ENCODE assay signal across 18 cellular contexts in genomic region chr16:3702082-3702481, GRCh38. TPM values are rescaled to one million over a fixed set of nuclear protein-coding genes. Genes with fewer than 3 reads are reported as not detected.
DNase-seq lines count a peak whose midpoint lies in the region; ATAC-seq and TF ChIP-seq lines count a peak whose summit lies in the region.
"Had no signal": no experiment of that assay in that cellular context is flagged by ENCODE, and none has a peak within 500 bp of the region (broad histone marks: within the 10 kb centered on the region; RNA-seq: fewer than 3 reads in every experiment).

No MANE protein-coding gene starts in this region.

- H3K9me3 Mint-ChIP-seq in MCF 10A (ENCODE audit: unreplicated experiment): no peaks in the 10 kb centered on the region
- no peaks in the 10 kb centered on the region for H3K9me3 Mint-ChIP-seq in endothelial cell (ENCODE audit: unreplicated experiment)
- H3K9me3 Mint-ChIP-seq in nephron progenitor cell: no peaks in the 10 kb centered on the region
- H3K9me3 Mint-ChIP-seq: CD4-positive, CD25-positive, alpha-beta regulatory T cell; CD8-positive, alpha-beta T cell had no signal

- no peaks in the 10 kb centered on the region for H3K9me2 ChIP-seq in PC-3 (replicated peaks; ENCODE audit: low read length)

- ATAC-seq in PC-3: no peak
- ATAC-seq: A549; CD8-positive, alpha-beta T cell had no signal

- no peak overlapping the region for H3K4me2 ChIP-seq in PC-3 (ENCODE audit: low read length)
- H3K4me2 ChIP-seq: A549 had no signal

- CTCF ChIA-PET in MCF 10A (lab: Yijun Ruan, JAX) (interaction anchor here (0.6 to 1.4 kb wide), 4 partner anchors 12 to 338 kb away, joined by 3 to 8 read pairs (median 5); no protein-coding TSS in a partner anchor), PC-3 (lab: Charles Lee) (no interaction called here)

- no peaks in the 10 kb centered on the region for H3K36me3 ChIP-seq in breast epithelium
- H3K36me3 ChIP-seq in tibial nerve: peaks cover 0 to 5% (median 0%) of the 10 kb centered on the region in 3 donors
- peaks cover 5% of the 10 kb centered on the region; the same call in 1 of the 2 replicates for H3K36me3 ChIP-seq in PC-3 (ENCODE audit: low read depth, low read length)

- DNase-seq in MCF 10A (ENCODE audit: unreplicated experiment): no peak
- DNase-seq in breast epithelium (ENCODE audit: low spot score in 2 of 2): no peak
- DNase-seq in endothelial cell (ENCODE audit: low spot score): no peak
- no peak for DNase-seq in nephron progenitor cell
- no peak for DNase-seq in HuH-7.5 (ENCODE audit: low spot score)
- no peak for DNase-seq in tibial nerve (ENCODE audit: low spot score in 2 of 2)
- DNase-seq in PC-3: no peak
- DNase-seq: 8988T; ACHN; Caco-2; CD4-positive, CD25-positive, alpha-beta regulatory T cell; CD8-positive, alpha-beta T cell; DMS153; DND-41; GOT3; HCEC 1CT had no signal

- H3K9ac ChIP-seq in PC-3 (ENCODE audit: low read length): no peak overlapping the region

- H3K79me2 ChIP-seq in PC-3 (ENCODE audit: low read length): peaks cover 41% of the 10 kb centered on the region

- TF ChIP-seq EP300 in tibial nerve (IDR thresholded peaks at IDR 0.05): no peak

- H3K27me3 ChIP-seq in breast epithelium: no peaks in the 10 kb centered on the region
- no peaks in the 10 kb centered on the region for H3K27me3 ChIP-seq in tibial nerve
- no peaks in the 10 kb centered on the region for H3K27me3 ChIP-seq in PC-3 (ENCODE audit: low read length)

- 90 to 91% methylated on average over 7 of the region's 7 CpGs for WGBS in tibial nerve, 2 donors

- BruUV-seq in MCF 10A (replicated peaks; lab: Mats Ljungman, UMichigan) (no TSS peak), PC-3 (replicated peaks; lab: Mats Ljungman, UMichigan) (no TSS peak)

- intact Hi-C loops in MCF 10A (cut with micrococcal nuclease): no loop called here
- intact Hi-C loops in breast epithelium (cut with DNase I; ENCODE audit: low total_unique reads): no loop called here
- intact Hi-C loops in PC-3 (cut with micrococcal nuclease): no loop called here

- POLR2A ChIA-PET in MCF 10A (lab: Yijun Ruan, JAX) (interaction anchor here (0.6 kb wide), 1 partner anchor 482 kb away, joined by 3 read pairs; no protein-coding TSS in a partner anchor), PC-3 (lab: Charles Lee; ENCODE audit: unreplicated experiment) (no interaction called here)

- no peak overlapping the region for H2AFZ ChIP-seq in PC-3 (ENCODE audit: low read length)

- no peaks in the 10 kb centered on the region for H3K27me3 Mint-ChIP-seq in MCF 10A (ENCODE audit: insufficient read depth, unreplicated experiment)
- peaks cover 6% of the 10 kb centered on the region for H3K27me3 Mint-ChIP-seq in endothelial cell (ENCODE audit: unreplicated experiment)
- H3K27me3 Mint-ChIP-seq in nephron progenitor cell (ENCODE audit: low read depth, poor library complexity): no peaks in the 10 kb centered on the region
- H3K27me3 Mint-ChIP-seq: CD4-positive, CD25-positive, alpha-beta regulatory T cell had no signal

- no peak overlapping the region for H3K4me3 ChIP-seq in breast epithelium
- H3K4me3 ChIP-seq in tibial nerve: no peak overlapping the region
- H3K4me3 ChIP-seq in PC-3 (ENCODE audit: low read length): no peak overlapping the region
- H3K4me3 ChIP-seq: A549 had no signal

- H3K4me3 Mint-ChIP-seq in MCF 10A (ENCODE audit: unreplicated experiment) (no peak overlapping the region), endothelial cell (ENCODE audit: unreplicated experiment) (no peak overlapping the region), nephron progenitor cell (no peak overlapping the region)
- H3K4me3 Mint-ChIP-seq: CD4-positive, CD25-positive, alpha-beta regulatory T cell; CD8-positive, alpha-beta T cell had no signal

- H3F3A ChIP-seq in PC-3 (ENCODE audit: low read length, unreplicated experiment): no peaks in the 10 kb centered on the region

- H3K36me3 Mint-ChIP-seq in MCF 10A (ENCODE audit: insufficient read depth, unreplicated experiment) (peaks cover 40% of the 10 kb centered on the region), endothelial cell (ENCODE audit: low read depth, unreplicated experiment) (no peaks in the 10 kb centered on the region), nephron progenitor cell (ENCODE audit: low read depth) (peaks cover 48% of the 10 kb centered on the region)
- H3K36me3 Mint-ChIP-seq: CD4-positive, CD25-positive, alpha-beta regulatory T cell had no signal

- TF ChIP-seq POLR2A in breast epithelium (IDR thresholded peaks at IDR 0.05) (no peak), tibial nerve (IDR thresholded peaks at IDR 0.05) (no peak)

- H3K27ac Mint-ChIP-seq in MCF 10A (ENCODE audit: low read depth, unreplicated experiment): peak overlapping the region; percentile 23
- peak overlapping the region; percentile 17 for H3K27ac Mint-ChIP-seq in endothelial cell (ENCODE audit: unreplicated experiment)
- peak overlapping the region; percentile 86 for H3K27ac Mint-ChIP-seq in nephron progenitor cell
- H3K27ac Mint-ChIP-seq: CD4-positive, CD25-positive, alpha-beta regulatory T cell; CD8-positive, alpha-beta T cell had no signal

- H3K4me1 ChIP-seq in breast epithelium: no peaks in the 10 kb centered on the region
- no peaks in the 10 kb centered on the region for H3K4me1 ChIP-seq in tibial nerve
- no peaks in the 10 kb centered on the region for H3K4me1 ChIP-seq in PC-3 (ENCODE audit: insufficient read depth, low read length)
- H3K4me1 ChIP-seq: Caco-2 had no signal

- H3K9me3 ChIP-seq in breast epithelium (no peaks in the 10 kb centered on the region), tibial nerve (no peaks in the 10 kb centered on the region), PC-3 (ENCODE audit: low read length) (no peaks in the 10 kb centered on the region)
- H3K9me3 ChIP-seq: A549, Caco-2 had no signal

- TF ChIP-seq CTCF in MCF 10A (IDR thresholded peaks at IDR 0.05; ENCODE audit: unreplicated experiment): no peak
- no peak for TF ChIP-seq CTCF in breast epithelium (IDR thresholded peaks at IDR 0.05)
- TF ChIP-seq CTCF in endothelial cell (IDR thresholded peaks at IDR 0.05; ENCODE audit: unreplicated experiment): no peak
- no peak for TF ChIP-seq CTCF in nephron progenitor cell (IDR thresholded peaks at IDR 0.05)
- TF ChIP-seq CTCF in tibial nerve (IDR thresholded peaks at IDR 0.05): no peak
- no peak for TF ChIP-seq CTCF in PC-3 (conservative IDR thresholded peaks at IDR 0.05; ENCODE audit: low read depth, low read length)

- H4K20me1 ChIP-seq in PC-3 (ENCODE audit: low read length): no peaks in the 10 kb centered on the region

- no peak overlapping the region for H3K27ac ChIP-seq in breast epithelium
- H3K27ac ChIP-seq in tibial nerve: no peak overlapping the region
- no peak overlapping the region for H3K27ac ChIP-seq in PC-3 (ENCODE audit: low read length)
- H3K27ac ChIP-seq: A549, C4-2B had no signal

- no peaks in the 10 kb centered on the region for H3K4me1 Mint-ChIP-seq in MCF 10A (ENCODE audit: insufficient read depth, unreplicated experiment)
- H3K4me1 Mint-ChIP-seq in endothelial cell (ENCODE audit: unreplicated experiment): no peaks in the 10 kb centered on the region
- no peaks in the 10 kb centered on the region for H3K4me1 Mint-ChIP-seq in nephron progenitor cell

RNA-seq across cellular contexts. Expression of gene TRAP1, which starts 15.2 kb away (rescaled TPM):
- total RNA-seq in MCF 10A (2022) (145 and 274 TPM in 2 replicates), breast epithelium (10 to 100 TPM; 44.8 to 69.5 (median 51.4) TPM), endothelial cell (ENCODE audit: unreplicated experiment) (104 TPM), tibial nerve (100 to 1,000 TPM in 1 of 4 donors, 10 to 100 TPM in 3; 61.6 to 146 (median 74.2) TPM), PC-3 (2014; rRNA removed) (243 and 382 TPM in 2 replicates)

RNA-seq across cellular contexts. Expression of gene DNASE1, which starts 47.6 kb away (rescaled TPM):
- total RNA-seq in MCF 10A (2022): 11.4 and 18.4 TPM in 2 replicates
- total RNA-seq in breast epithelium: 10 to 100 TPM; 15.8 to 30.0 (median 23.6) TPM
- total RNA-seq in endothelial cell (ENCODE audit: unreplicated experiment): 33.9 TPM
- 10 to 100 TPM; 14.4 to 32.0 (median 22.4) TPM for total RNA-seq in tibial nerve
- 9.3 and 14.0 TPM in 2 replicates for total RNA-seq in PC-3 (2014; rRNA removed)

Comparison
In these comparisons a context has a peak if more than half of its experiments do, and no peak if none do; other contexts are left out.
1. H3K27ac Mint-ChIP-seq: peak in every context shown above with its lines; median percentile 86 in nephron progenitor cell; 23 in MCF 10A; 17 in endothelial cell.